ENCODE assay signal across 15 cellular contexts in the genomic region with DNA sequence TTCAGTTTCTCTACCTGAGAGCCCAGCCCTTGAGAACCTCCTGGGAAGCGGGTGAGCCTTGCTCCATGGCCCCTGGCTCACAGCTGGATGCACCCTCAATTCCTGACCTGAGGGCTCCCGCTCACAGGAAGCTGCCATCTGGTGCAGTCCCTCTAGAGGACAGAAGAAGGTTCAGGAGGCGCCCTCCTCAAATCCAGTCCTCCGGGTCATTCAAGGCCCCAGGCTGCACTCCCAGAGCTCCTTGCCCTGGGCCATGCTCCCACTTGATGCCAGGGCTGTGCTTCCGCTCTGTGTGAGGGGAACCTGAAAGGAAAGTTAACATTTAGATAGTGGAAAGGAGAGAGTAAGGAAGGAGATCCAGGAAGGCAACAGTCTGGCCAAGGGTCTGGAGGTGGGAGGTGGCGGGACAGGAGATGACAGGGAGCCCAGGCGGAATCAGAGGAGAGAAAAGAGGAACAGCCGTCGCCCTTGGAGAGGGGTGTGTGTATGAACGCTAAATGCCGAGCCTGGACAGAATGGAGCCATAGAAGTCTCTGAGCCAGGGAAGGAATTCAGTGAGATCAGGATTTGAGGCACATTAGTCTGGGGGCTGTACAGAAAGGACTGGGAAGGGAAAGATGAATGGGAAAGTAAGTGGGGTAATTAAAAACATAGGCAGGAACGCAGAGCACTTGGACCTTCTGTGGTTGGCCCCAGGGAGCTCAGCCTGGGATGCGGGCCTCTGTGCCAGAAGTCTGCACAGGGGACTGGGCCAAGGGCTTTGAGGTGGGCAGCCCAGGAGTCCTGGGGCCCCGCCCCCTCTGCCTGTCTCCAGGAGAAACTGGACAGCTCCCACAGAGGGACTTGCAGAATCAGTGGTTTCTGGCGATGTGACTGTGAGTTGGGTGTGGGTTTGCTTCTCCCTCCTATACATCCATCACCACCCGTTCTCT. TPM values are rescaled to one million over a fixed set of nuclear protein-coding genes. Genes with fewer than 3 reads are reported as not detected.
DNase-seq lines count a peak whose midpoint lies in the region; ATAC-seq and TF ChIP-seq lines count a peak whose summit lies in the region.
"Had no signal": no experiment of that assay in that cellular context is flagged by ENCODE, and none has a peak within 500 bp of the region (broad histone marks: within the 10 kb centered on the region; RNA-seq: fewer than 3 reads in every experiment).

No MANE protein-coding gene starts in this region.

- ATAC-seq in activated CD4-positive, CD25-positive, alpha-beta regulatory T cell treated with anti-CD3 and anti-CD28 coated beads, Interleukin-2, amount 50 U/mL, for 24 hours = no peak
- ATAC-seq in HG02840 (IDR thresholded peaks at IDR 0.05; ENCODE audit: low FRiP score, unreplicated experiment) (no peak), GM18867 (IDR thresholded peaks at IDR 0.05; ENCODE audit: unreplicated experiment) (no peak)
- ATAC-seq: activated CD8-positive, alpha-beta T cell treated with anti-CD3 and anti-CD28 coated beads for 36 hours; psoas muscle had no signal

- peak; percentile 58 for DNase-seq in GM03348 (ENCODE audit: low spot score)
- peak; percentile 41 for DNase-seq in M059J (ENCODE audit: low read depth)
- DNase-seq in astrocyte of the spinal cord (ENCODE audit: low read depth, low spot score) = peak; percentile 55
- peak; percentile 67 for DNase-seq in mesenteric fat pad (ENCODE audit: low spot score)
- DNase-seq: activated CD8-positive, alpha-beta T cell treated with anti-CD3 and anti-CD28 coated beads for 36 hours; DMS79 treated with DMSO at 0.1 percent for 48 hours; NCI-H2081; NK-92 treated with Interleukin-12 subunit alpha and Interleukin-12 subunit beta, amount 100 ng/mL, for 24 hours; psoas muscle; thyroid gland had no signal

- H3K4me3 ChIP-seq in astrocyte of the spinal cord (ENCODE audit: low read depth, low read length) = no peak overlapping the region
- H3K4me3 ChIP-seq: psoas muscle, thyroid gland had no signal

- no peak for TF ChIP-seq CTCF in astrocyte of the spinal cord (IDR thresholded peaks at IDR 0.05; ENCODE audit: low read depth, low read length)

- in situ Hi-C loops in astrocyte of the spinal cord (cut with HindIII; ENCODE audit: low sequenced_read_pairs) = no loop called here

RNA-seq across cellular contexts. Expression of a gene that starts 26.1 kb away (rescaled TPM):
- not detected in 2 replicates for total RNA-seq in M059J (2014; rRNA removed; shearing (Covaris generic))
- total RNA-seq in mesenteric fat pad = not detected
- total RNA-seq: activated CD8-positive, alpha-beta T cell treated with anti-CD3 and anti-CD28 coated beads for 36 hours; MCF 10A; psoas muscle; SK-MEL-5; thyroid gland had no signal

RNA-seq across cellular contexts. Expression of a gene that starts 26.8 kb away (rescaled TPM):
- 120 and 189 TPM in 2 replicates for total RNA-seq in M059J (2014; rRNA removed; shearing (Covaris generic))
- 14.0 TPM for total RNA-seq in mesenteric fat pad
